8 cellular contexts compared by ENCODE assay signal in the genomic region with DNA sequence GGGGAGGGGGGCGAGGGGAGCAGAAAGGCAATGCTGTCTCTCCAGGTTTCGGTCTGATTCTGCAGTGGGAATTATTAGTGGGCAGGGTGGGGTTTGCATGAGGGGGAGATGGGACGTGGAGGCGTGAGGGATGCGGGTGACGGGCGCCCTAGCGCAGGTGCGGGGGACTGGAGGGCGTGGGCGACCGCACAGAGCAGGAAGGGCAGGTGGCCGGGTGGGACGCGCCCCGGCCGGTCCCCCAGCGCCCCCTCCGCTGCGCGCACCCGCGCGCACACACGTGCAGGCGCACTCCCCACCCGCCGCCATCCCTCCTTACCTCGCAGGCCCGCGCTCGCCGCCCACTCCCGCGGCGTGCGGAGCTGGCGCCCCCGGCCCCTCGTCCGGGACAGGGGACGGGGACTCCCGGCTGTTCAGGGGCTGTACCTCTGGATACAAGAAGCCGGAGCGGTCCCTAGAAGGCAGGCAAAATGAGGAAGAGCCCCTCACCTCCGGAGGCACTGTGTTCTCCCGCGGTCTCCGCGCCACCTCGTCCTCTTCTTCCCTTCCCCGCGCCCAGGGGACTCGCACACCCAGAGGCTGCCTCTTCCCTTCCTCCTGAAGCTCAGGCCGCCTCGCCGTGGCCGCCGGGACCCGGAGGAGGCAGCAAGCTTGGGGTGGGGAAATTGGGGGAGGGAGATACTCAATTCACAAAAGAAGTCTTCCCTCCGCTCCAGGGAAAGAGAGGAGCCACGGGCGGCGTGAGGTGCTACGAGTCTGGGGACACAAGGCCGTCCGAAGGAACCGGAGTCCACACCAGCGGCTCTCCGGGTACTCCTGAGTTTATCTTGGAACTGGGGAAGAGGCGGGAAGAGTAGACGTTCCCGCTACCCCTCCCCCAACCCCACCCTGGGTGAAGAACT. TPM values are rescaled to one million over a fixed set of nuclear protein-coding genes. Genes with fewer than 3 reads are reported as not detected.
A peak's percentile ranks its signal among the peaks of the same experiment; 100 is the strongest.
DNase-seq lines count a peak whose midpoint lies in the region; ATAC-seq and TF ChIP-seq lines count a peak whose summit lies in the region.

No MANE protein-coding gene starts in this region.

- H3K27ac Mint-ChIP-seq in activated CD8-positive, alpha-beta T cell treated with anti-CD3 and anti-CD28 coated beads, Interleukin-2, amount 10 ng/mL, durations not matched to agents 7 days and 5 days: no peak overlapping the region
- no peak overlapping the region for H3K27ac Mint-ChIP-seq in activated CD8-positive, alpha-beta T cell treated with anti-CD3 and anti-CD28 coated beads for 36 hours
- H3K27ac Mint-ChIP-seq in activated naive CD8-positive, alpha-beta T cell treated with anti-CD3 and anti-CD28 coated beads for 36 hours: no peak overlapping the region
- no peak overlapping the region for H3K27ac Mint-ChIP-seq in effector memory CD8-positive, alpha-beta T cell

- no peak for TF ChIP-seq POLR2A in testis (IDR thresholded peaks at IDR 0.05)

- CTCF ChIA-PET in activated CD8-positive, alpha-beta T cell treated with anti-CD3 and anti-CD28 coated beads, Interleukin-2, amount 10 ng/mL, durations not matched to agents 7 days and 5 days (lab: Charles Lee): no interaction called here
- CTCF ChIA-PET in activated CD8-positive, alpha-beta T cell treated with anti-CD3 and anti-CD28 coated beads for 36 hours (lab: Charles Lee): no interaction called here

- no peaks in the 10 kb centered on the region for H3K36me3 Mint-ChIP-seq in activated CD8-positive, alpha-beta T cell treated with anti-CD3 and anti-CD28 coated beads, Interleukin-2, amount 10 ng/mL, durations not matched to agents 7 days and 5 days (ENCODE audit: low read depth)
- no peaks in the 10 kb centered on the region for H3K36me3 Mint-ChIP-seq in activated CD8-positive, alpha-beta T cell treated with anti-CD3 and anti-CD28 coated beads for 36 hours (ENCODE audit: low read depth)
- no peaks in the 10 kb centered on the region for H3K36me3 Mint-ChIP-seq in activated naive CD8-positive, alpha-beta T cell treated with anti-CD3 and anti-CD28 coated beads for 36 hours
- no peaks in the 10 kb centered on the region for H3K36me3 Mint-ChIP-seq in effector memory CD8-positive, alpha-beta T cell (ENCODE audit: insufficient read depth)

- no peak overlapping the region for H3K4me3 Mint-ChIP-seq in activated CD8-positive, alpha-beta T cell treated with anti-CD3 and anti-CD28 coated beads, Interleukin-2, amount 10 ng/mL, durations not matched to agents 7 days and 5 days
- no peak overlapping the region for H3K4me3 Mint-ChIP-seq in activated CD8-positive, alpha-beta T cell treated with anti-CD3 and anti-CD28 coated beads for 36 hours
- peak overlapping the region; percentile 32 for H3K4me3 Mint-ChIP-seq in activated naive CD8-positive, alpha-beta T cell treated with anti-CD3 and anti-CD28 coated beads for 36 hours
- peak overlapping the region in 1 of 2 donors; percentile 69 for H3K4me3 Mint-ChIP-seq in effector memory CD8-positive, alpha-beta T cell

- intact Hi-C loops in activated CD8-positive, alpha-beta T cell treated with anti-CD3 and anti-CD28 coated beads for 36 hours (cut with micrococcal nuclease): no loop called here
- intact Hi-C loops in testis (cut with DNase I; ENCODE audit: low total_unique reads): no loop called here

- TF ChIP-seq CTCF in activated CD8-positive, alpha-beta T cell treated with anti-CD3 and anti-CD28 coated beads for 36 hours (IDR thresholded peaks at IDR 0.05): no peak
- TF ChIP-seq CTCF in testis (IDR thresholded peaks at IDR 0.05): no peak

- no peaks in the 10 kb centered on the region for H3K36me3 ChIP-seq in testis (ENCODE audit: low read depth, missing control alignments)

- WGBS in testis, 2 donors: 0 to 1% methylated on average over 29 to 60 of the region's 73 CpGs

- peaks cover 46% of the 10 kb centered on the region for H3K27me3 Mint-ChIP-seq in activated CD8-positive, alpha-beta T cell treated with anti-CD3 and anti-CD28 coated beads, Interleukin-2, amount 10 ng/mL, durations not matched to agents 7 days and 5 days (ENCODE audit: low read depth)
- H3K27me3 Mint-ChIP-seq in activated CD8-positive, alpha-beta T cell treated with anti-CD3 and anti-CD28 coated beads for 36 hours: peaks cover 52% of the 10 kb centered on the region
- peaks cover 83% of the 10 kb centered on the region for H3K27me3 Mint-ChIP-seq in activated naive CD8-positive, alpha-beta T cell treated with anti-CD3 and anti-CD28 coated beads for 36 hours
- peaks cover 32 to 54% of the 10 kb centered on the region in 2 donors for H3K27me3 Mint-ChIP-seq in effector memory CD8-positive, alpha-beta T cell

- peaks cover 15% of the 10 kb centered on the region for H3K4me1 ChIP-seq in testis

- POLR2A ChIA-PET in activated CD8-positive, alpha-beta T cell treated with anti-CD3 and anti-CD28 coated beads, Interleukin-2, amount 10 ng/mL, durations not matched to agents 7 days and 5 days (lab: Charles Lee): no interaction called here
- POLR2A ChIA-PET in activated CD8-positive, alpha-beta T cell treated with anti-CD3 and anti-CD28 coated beads for 36 hours (lab: Charles Lee): no interaction called here

- no peak for DNase-seq in activated CD8-positive, alpha-beta T cell treated with anti-CD3 and anti-CD28 coated beads, Interleukin-2, amount 10 ng/mL, durations not matched to agents 7 days and 5 days
- no peak for DNase-seq in activated CD8-positive, alpha-beta T cell treated with anti-CD3 and anti-CD28 coated beads for 36 hours
- no peak for DNase-seq in activated naive CD8-positive, alpha-beta T cell treated with anti-CD3 and anti-CD28 coated beads for 36 hours
- DNase-seq in left kidney (ENCODE audit: low read depth, low spot score): peak; percentile 66
- DNase-seq in testis: peak; percentile 21
- DNase-seq in NCI-H2227 treated with DMSO at 0.1 percent for 48 hours (lab: John Stamatoyannopoulos, UW): no peak
- no peak for DNase-seq in effector memory CD8-positive, alpha-beta T cell
- no peak for DNase-seq in GM19238 (ENCODE audit: insufficient read length, low spot score)

- peak overlapping the region; percentile 45 to 64 for H3K4me3 ChIP-seq in testis

- H3K27me3 ChIP-seq in testis: no peaks in the 10 kb centered on the region

- H3K9me3 ChIP-seq in testis: no peaks in the 10 kb centered on the region

- H3K27ac ChIP-seq in testis: no peak overlapping the region

- H3K9me3 Mint-ChIP-seq in activated CD8-positive, alpha-beta T cell treated with anti-CD3 and anti-CD28 coated beads, Interleukin-2, amount 10 ng/mL, durations not matched to agents 7 days and 5 days (ENCODE audit: insufficient read depth): no peaks in the 10 kb centered on the region
- H3K9me3 Mint-ChIP-seq in activated CD8-positive, alpha-beta T cell treated with anti-CD3 and anti-CD28 coated beads for 36 hours: peaks cover 2% of the 10 kb centered on the region
- peaks cover 9% of the 10 kb centered on the region for H3K9me3 Mint-ChIP-seq in activated naive CD8-positive, alpha-beta T cell treated with anti-CD3 and anti-CD28 coated beads for 36 hours
- peaks cover 2 to 8% of the 10 kb centered on the region in 2 donors for H3K9me3 Mint-ChIP-seq in effector memory CD8-positive, alpha-beta T cell

- peaks cover 13% of the 10 kb centered on the region for H3K4me1 Mint-ChIP-seq in activated CD8-positive, alpha-beta T cell treated with anti-CD3 and anti-CD28 coated beads, Interleukin-2, amount 10 ng/mL, durations not matched to agents 7 days and 5 days (ENCODE audit: low read depth)
- H3K4me1 Mint-ChIP-seq in activated CD8-positive, alpha-beta T cell treated with anti-CD3 and anti-CD28 coated beads for 36 hours (ENCODE audit: low read depth): peaks cover 9% of the 10 kb centered on the region
- H3K4me1 Mint-ChIP-seq in activated naive CD8-positive, alpha-beta T cell treated with anti-CD3 and anti-CD28 coated beads for 36 hours: peaks cover 9% of the 10 kb centered on the region
- peaks cover 0 to 2% of the 10 kb centered on the region in 2 donors for H3K4me1 Mint-ChIP-seq in effector memory CD8-positive, alpha-beta T cell (ENCODE audit: low read depth in 2 of 2)

- ATAC-seq in activated CD8-positive, alpha-beta T cell treated with anti-CD3 and anti-CD28 coated beads, Interleukin-2, amount 10 ng/mL, durations not matched to agents 7 days and 5 days: peak; percentile 30
- no peak for ATAC-seq in activated CD8-positive, alpha-beta T cell treated with anti-CD3 and anti-CD28 coated beads for 36 hours
- no peak for ATAC-seq in effector memory CD8-positive, alpha-beta T cell (replicated peaks)

RNA-seq across cellular contexts. Expression of a gene that starts 1.3 kb away (rescaled TPM):
- not detected for total RNA-seq in activated CD8-positive, alpha-beta T cell treated with anti-CD3 and anti-CD28 coated beads, Interleukin-2, amount 10 ng/mL, durations not matched to agents 7 days and 5 days
- total RNA-seq in activated CD8-positive, alpha-beta T cell treated with anti-CD3 and anti-CD28 coated beads for 36 hours: not detected
- total RNA-seq in activated naive CD8-positive, alpha-beta T cell treated with anti-CD3 and anti-CD28 coated beads for 36 hours: not detected
- total RNA-seq in testis: 1 to 10 TPM; 4.0 to 4.7 TPM
- 1.3 TPM for polyA plus RNA-seq in testis (ENCODE audit: insufficient read depth, low read depth, low replicate concordance)

Comparison
In these comparisons a context has a peak if more than half of its experiments do, and no peak if none do; other contexts are left out.
1. DNase-seq: peak in left kidney (single experiment) and testis (single experiment); none in activated CD8-positive, alpha-beta T cell treated with anti-CD3 and anti-CD28 coated beads, Interleukin-2, amount 10 ng/mL, durations not matched to agents 7 days and 5 days (single experiment), activated CD8-positive, alpha-beta T cell treated with anti-CD3 and anti-CD28 coated beads for 36 hours (single experiment), activated naive CD8-positive, alpha-beta T cell treated with anti-CD3 and anti-CD28 coated beads for 36 hours (single experiment), NCI-H2227 treated with DMSO at 0.1 percent for 48 hours (single experiment), effector memory CD8-positive, alpha-beta T cell (0 of 3) and GM19238 (single experiment).
2. RNA of a gene that starts 1.3 kb away (total RNA-seq): 4.0 to 4.7 TPM in testis; not detected in activated CD8-positive, alpha-beta T cell treated with anti-CD3 and anti-CD28 coated beads, Interleukin-2, amount 10 ng/mL, durations not matched to agents 7 days and 5 days, not detected in activated CD8-positive, alpha-beta T cell treated with anti-CD3 and anti-CD28 coated beads for 36 hours and not detected in activated naive CD8-positive, alpha-beta T cell treated with anti-CD3 and anti-CD28 coated beads for 36 hours; every median in the first group is over 4 times any median in the second.